ENCODE assay signal across 1 cellular context in the genomic region with DNA sequence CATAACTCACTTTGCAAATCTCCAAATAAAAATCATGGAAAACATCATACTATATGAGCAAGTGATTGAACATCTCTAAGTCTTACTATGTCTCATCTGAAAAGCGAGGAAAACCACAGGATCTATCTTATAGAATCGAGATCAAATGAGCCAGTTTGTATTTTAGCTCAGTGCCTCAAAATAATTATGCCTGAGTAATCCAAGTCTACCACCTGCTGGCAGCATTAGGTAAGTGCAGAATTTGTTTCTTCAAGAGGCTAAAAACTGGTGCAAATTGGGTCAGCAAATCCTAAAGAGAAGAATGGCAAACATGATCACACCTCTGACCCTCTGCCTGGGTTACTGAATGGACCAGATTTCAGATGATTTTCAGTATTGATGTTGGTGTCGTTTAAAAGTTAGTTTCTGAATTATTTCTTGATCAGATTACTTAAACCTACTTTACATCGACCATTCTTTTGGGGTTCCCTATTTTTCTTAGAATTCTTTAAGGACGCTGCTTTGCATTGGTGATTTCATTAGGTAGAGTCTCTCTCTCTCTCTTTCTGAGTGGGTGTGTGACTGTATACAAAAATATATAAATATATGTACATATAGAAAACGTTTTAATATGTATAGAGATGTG.
A peak's percentile ranks its signal among the peaks of the same experiment; 100 is the strongest.
TF ChIP-seq lines count a peak whose summit lies in the region.

No MANE protein-coding gene starts in this region.

TF ChIP-seq in K562, 482 proteins besides CTCF, POLR2A, EP300 and RAD21 (continued from another document and continues in another):
- TF ChIP-seq ELK3 (CRISPR knock-in tag; IDR thresholded peaks at IDR 0.05) = no peak
- TF ChIP-seq EGR1 (conservative IDR thresholded peaks at IDR 0.05) = no peak
- TF ChIP-seq CC2D1A (IDR thresholded peaks at IDR 0.05) = peak; percentile 63; the same call in 1 of the 2 replicates
- no peak for TF ChIP-seq ZNF592 (IDR thresholded peaks at IDR 0.05)
- TF ChIP-seq STAG1 (CRISPR knock-in tag; IDR thresholded peaks at IDR 0.05; ENCODE audit: borderline replicate concordance) = peak; percentile 68; the same call in 1 of the 2 replicates
- TF ChIP-seq HDAC3 (IDR thresholded peaks at IDR 0.05; ENCODE audit: borderline replicate concordance, partially characterized antibody) = no peak
- no peak for TF ChIP-seq GTF2B (IDR thresholded peaks at IDR 0.05; ENCODE audit: extremely low read depth, insufficient read length)
- TF ChIP-seq ARID2 (IDR thresholded peaks at IDR 0.05) = peak; percentile 94
- TF ChIP-seq, protein P1, sequence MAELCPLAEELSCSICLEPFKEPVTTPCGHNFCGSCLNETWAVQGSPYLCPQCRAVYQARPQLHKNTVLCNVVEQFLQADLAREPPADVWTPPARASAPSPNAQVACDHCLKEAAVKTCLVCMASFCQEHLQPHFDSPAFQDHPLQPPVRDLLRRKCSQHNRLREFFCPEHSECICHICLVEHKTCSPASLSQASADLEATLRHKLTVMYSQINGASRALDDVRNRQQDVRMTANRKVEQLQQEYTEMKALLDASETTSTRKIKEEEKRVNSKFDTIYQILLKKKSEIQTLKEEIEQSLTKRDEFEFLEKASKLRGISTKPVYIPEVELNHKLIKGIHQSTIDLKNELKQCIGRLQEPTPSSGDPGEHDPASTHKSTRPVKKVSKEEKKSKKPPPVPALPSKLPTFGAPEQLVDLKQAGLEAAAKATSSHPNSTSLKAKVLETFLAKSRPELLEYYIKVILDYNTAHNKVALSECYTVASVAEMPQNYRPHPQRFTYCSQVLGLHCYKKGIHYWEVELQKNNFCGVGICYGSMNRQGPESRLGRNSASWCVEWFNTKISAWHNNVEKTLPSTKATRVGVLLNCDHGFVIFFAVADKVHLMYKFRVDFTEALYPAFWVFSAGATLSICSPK (IDR thresholded peaks at IDR 0.05; ENCODE audit: borderline replicate concordance) = no peak
- no peak for TF ChIP-seq MED1 (CRISPR knock-in tag; IDR thresholded peaks at IDR 0.05; ENCODE audit: borderline replicate concordance)
- TF ChIP-seq, protein P2, sequence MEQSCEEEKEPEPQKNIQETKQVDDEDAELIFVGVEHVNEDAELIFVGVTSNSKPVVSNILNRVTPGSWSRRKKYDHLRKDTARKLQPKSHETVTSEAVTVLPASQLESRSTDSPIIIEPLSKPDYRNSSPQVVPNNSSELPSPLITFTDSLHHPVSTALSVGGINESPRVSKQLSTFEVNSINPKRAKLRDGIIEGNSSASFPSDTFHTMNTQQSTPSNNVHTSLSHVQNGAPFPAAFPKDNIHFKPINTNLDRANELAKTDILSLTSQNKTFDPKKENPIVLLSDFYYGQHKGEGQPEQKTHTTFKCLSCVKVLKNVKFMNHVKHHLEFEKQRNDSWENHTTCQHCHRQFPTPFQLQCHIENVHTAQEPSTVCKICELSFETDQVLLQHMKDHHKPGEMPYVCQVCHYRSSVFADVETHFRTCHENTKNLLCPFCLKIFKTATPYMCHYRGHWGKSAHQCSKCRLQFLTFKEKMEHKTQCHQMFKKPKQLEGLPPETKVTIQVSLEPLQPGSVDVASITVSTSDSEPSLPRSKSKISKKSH (CRISPR knock-in tag; IDR thresholded peaks at IDR 0.05) = no peak
- TF ChIP-seq ERF (CRISPR knock-in tag; IDR thresholded peaks at IDR 0.05) = no peak
- peak; percentile 97 for TF ChIP-seq DEAF1 (CRISPR knock-in tag; IDR thresholded peaks at IDR 0.05)
- 0 out of 2 replicates have a peak, but pooled peaks have one; percentile 17 for TF ChIP-seq JUND (IDR thresholded peaks at IDR 0.05; ENCODE audit: borderline replicate concordance, low read depth, low read length)
- TF ChIP-seq JUND (tag; IDR thresholded peaks at IDR 0.05; ENCODE audit: borderline replicate concordance, low read depth, low read length) = no peak
- no peak for TF ChIP-seq NONO (IDR thresholded peaks at IDR 0.05; ENCODE audit: low read depth in 2 of 2, low read length in 1 of 2)
- TF ChIP-seq, protein P3, sequence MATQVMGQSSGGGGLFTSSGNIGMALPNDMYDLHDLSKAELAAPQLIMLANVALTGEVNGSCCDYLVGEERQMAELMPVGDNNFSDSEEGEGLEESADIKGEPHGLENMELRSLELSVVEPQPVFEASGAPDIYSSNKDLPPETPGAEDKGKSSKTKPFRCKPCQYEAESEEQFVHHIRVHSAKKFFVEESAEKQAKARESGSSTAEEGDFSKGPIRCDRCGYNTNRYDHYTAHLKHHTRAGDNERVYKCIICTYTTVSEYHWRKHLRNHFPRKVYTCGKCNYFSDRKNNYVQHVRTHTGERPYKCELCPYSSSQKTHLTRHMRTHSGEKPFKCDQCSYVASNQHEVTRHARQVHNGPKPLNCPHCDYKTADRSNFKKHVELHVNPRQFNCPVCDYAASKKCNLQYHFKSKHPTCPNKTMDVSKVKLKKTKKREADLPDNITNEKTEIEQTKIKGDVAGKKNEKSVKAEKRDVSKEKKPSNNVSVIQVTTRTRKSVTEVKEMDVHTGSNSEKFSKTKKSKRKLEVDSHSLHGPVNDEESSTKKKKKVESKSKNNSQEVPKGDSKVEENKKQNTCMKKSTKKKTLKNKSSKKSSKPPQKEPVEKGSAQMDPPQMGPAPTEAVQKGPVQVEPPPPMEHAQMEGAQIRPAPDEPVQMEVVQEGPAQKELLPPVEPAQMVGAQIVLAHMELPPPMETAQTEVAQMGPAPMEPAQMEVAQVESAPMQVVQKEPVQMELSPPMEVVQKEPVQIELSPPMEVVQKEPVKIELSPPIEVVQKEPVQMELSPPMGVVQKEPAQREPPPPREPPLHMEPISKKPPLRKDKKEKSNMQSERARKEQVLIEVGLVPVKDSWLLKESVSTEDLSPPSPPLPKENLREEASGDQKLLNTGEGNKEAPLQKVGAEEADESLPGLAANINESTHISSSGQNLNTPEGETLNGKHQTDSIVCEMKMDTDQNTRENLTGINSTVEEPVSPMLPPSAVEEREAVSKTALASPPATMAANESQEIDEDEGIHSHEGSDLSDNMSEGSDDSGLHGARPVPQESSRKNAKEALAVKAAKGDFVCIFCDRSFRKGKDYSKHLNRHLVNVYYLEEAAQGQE (CRISPR knock-in tag; IDR thresholded peaks at IDR 0.05; ENCODE audit: low read depth) = no peak
- TF ChIP-seq, protein P4, sequence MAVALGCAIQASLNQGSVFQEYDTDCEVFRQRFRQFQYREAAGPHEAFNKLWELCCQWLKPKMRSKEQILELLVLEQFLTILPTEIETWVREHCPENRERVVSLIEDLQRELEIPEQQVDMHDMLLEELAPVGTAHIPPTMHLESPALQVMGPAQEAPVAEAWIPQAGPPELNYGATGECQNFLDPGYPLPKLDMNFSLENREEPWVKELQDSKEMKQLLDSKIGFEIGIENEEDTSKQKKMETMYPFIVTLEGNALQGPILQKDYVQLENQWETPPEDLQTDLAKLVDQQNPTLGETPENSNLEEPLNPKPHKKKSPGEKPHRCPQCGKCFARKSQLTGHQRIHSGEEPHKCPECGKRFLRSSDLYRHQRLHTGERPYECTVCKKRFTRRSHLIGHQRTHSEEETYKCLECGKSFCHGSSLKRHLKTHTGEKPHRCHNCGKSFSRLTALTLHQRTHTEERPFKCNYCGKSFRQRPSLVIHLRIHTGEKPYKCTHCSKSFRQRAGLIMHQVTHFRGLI (CRISPR knock-in tag; IDR thresholded peaks at IDR 0.05) = no peak
- no peak for TF ChIP-seq CBFA2T2 (conservative IDR thresholded peaks at IDR 0.05)
- TF ChIP-seq MCM2 (IDR thresholded peaks at IDR 0.05; ENCODE audit: low read depth) = no peak
- no peak for TF ChIP-seq NR2C1 (IDR thresholded peaks at IDR 0.05)
- no peak for TF ChIP-seq NR2C1 (tag; IDR thresholded peaks at IDR 0.05)
- TF ChIP-seq ZNF696 (CRISPR knock-in tag; conservative IDR thresholded peaks at IDR 0.05) = no peak
- no peak for TF ChIP-seq ZNF184 (CRISPR knock-in tag; IDR thresholded peaks at IDR 0.05)
- no peak for TF ChIP-seq ZFP30 (CRISPR knock-in tag; IDR thresholded peaks at IDR 0.05; ENCODE audit: borderline replicate concordance)
- no peak for TF ChIP-seq CAMTA2 (CRISPR knock-in tag; conservative IDR thresholded peaks at IDR 0.05)
- no peak for TF ChIP-seq MCM5 (IDR thresholded peaks at IDR 0.05; ENCODE audit: low read depth)
- TF ChIP-seq HDAC1 (IDR thresholded peaks at IDR 0.05) = no peak
- TF ChIP-seq XRCC5 (IDR thresholded peaks at IDR 0.05; ENCODE audit: low read depth, low read length) = no peak
- TF ChIP-seq PRMT5 (CRISPR knock-in tag; IDR thresholded peaks at IDR 0.05) = no peak
- no peak for TF ChIP-seq HMGN3 (IDR thresholded peaks at IDR 0.05; ENCODE audit: borderline replicate concordance, extremely low read depth, insufficient read length, low read depth, low read length)
- peak; percentile 99 for TF ChIP-seq SMC3 (conservative IDR thresholded peaks at IDR 0.05; ENCODE audit: insufficient read depth, low read depth, low read length)
- TF ChIP-seq ZNF830 (CRISPR knock-in tag; IDR thresholded peaks at IDR 0.05) = no peak
- no peak for TF ChIP-seq TCFL5 (CRISPR knock-in tag; conservative IDR thresholded peaks at IDR 0.05)
- peak in 1 of 2 experiments; percentile 17 for TF ChIP-seq NCOA2 (IDR thresholded peaks at IDR 0.05; ENCODE audit: partially characterized antibody in 2 of 2)
- no peak for TF ChIP-seq ZMIZ1 (IDR thresholded peaks at IDR 0.05; ENCODE audit: low read depth in 2 of 2, low read length in 2 of 2)
- no peak for TF ChIP-seq ZNF124 (CRISPR knock-in tag; IDR thresholded peaks at IDR 0.05)
- no peak for TF ChIP-seq JUN (IDR thresholded peaks at IDR 0.05; ENCODE audit: borderline replicate concordance, low read depth, low read length)
- no peak for TF ChIP-seq JUN (CRISPR knock-in tag; IDR thresholded peaks at IDR 0.05; ENCODE audit: borderline replicate concordance)
- TF ChIP-seq HMG20A (CRISPR knock-in tag; conservative IDR thresholded peaks at IDR 0.05) = no peak
